In genomic region chr15:92011611-92012367, GRCh38 we compare ENCODE assay signal across 8 cellular contexts.
DNase-seq lines count a peak whose midpoint lies in the region; ATAC-seq, FAIRE-seq and TF ChIP-seq lines count a peak whose summit lies in the region.

No MANE protein-coding gene starts in this region.

- no peak for FAIRE-seq in GM12892 (lab: Jason Lieb, UNC)

- in situ Hi-C loops in transverse colon (cut with MboI; ENCODE audit: low pct_ligation_motif_present in 1 of 4, low pct_unique_long_range_greater_than_20kb in 1 of 4, low sequenced_read_pairs in 3 of 4) = no loop called here

- TF ChIP-seq EP300 in transverse colon (IDR thresholded peaks at IDR 0.05; ENCODE audit: low read depth) = no peak

- H3K27me3 Mint-ChIP-seq in activated naive CD8-positive, alpha-beta T cell = no peaks in the 10 kb centered on the region

- TF ChIP-seq CTCF in left lung (IDR thresholded peaks at IDR 0.05) (no peak), transverse colon (IDR thresholded peaks at IDR 0.05) (no peak)

- H3K4me3 ChIP-seq in MG63 (no peak overlapping the region), left lung (no peak overlapping the region), transverse colon (no peak overlapping the region)

- 78 to 93% methylated on average over 2 to 14 of the region's 14 CpGs for WGBS in transverse colon (ENCODE audit: low coverage in 1 of 2), 2 donors

- no peaks in the 10 kb centered on the region for H3K27me3 ChIP-seq in MG63
- no peaks in the 10 kb centered on the region for H3K27me3 ChIP-seq in left lung
- H3K27me3 ChIP-seq in transverse colon = no peaks in the 10 kb centered on the region

- peaks cover 57% of the 10 kb centered on the region for H3K4me1 Mint-ChIP-seq in activated naive CD8-positive, alpha-beta T cell (ENCODE audit: low read depth)

- no peaks in the 10 kb centered on the region for H3K9me3 ChIP-seq in MG63
- H3K9me3 ChIP-seq in left lung = no peaks in the 10 kb centered on the region
- no peaks in the 10 kb centered on the region for H3K9me3 ChIP-seq in transverse colon

- peaks cover 0 to 22% of the 10 kb centered on the region in 2 donors for H3K4me1 ChIP-seq in left lung
- peaks cover 0 to 6% (median 0%) of the 10 kb centered on the region in 4 donors for H3K4me1 ChIP-seq in transverse colon

- DNase-seq in AG20443 (ENCODE audit: low spot score) (peak; percentile 34), MG63 (peak; percentile 95), left lung (no peak), activated gamma-delta T cell (lab: John Stamatoyannopoulos, UW) (no peak), GM12892 (ENCODE audit: insufficient read length) (no peak), transverse colon (no peak)

- intact Hi-C loops in left lung (cut with DNase I) = no loop called here
- intact Hi-C loops in transverse colon (cut with DNase I; ENCODE audit: low total_unique reads) = no loop called here

- H3K36me3 Mint-ChIP-seq in activated naive CD8-positive, alpha-beta T cell = peaks cover 4% of the 10 kb centered on the region

- H3K36me3 ChIP-seq in MG63 (no peaks in the 10 kb centered on the region), left lung (no peaks in the 10 kb centered on the region), transverse colon (no peaks in the 10 kb centered on the region)

- H3K27ac Mint-ChIP-seq in activated naive CD8-positive, alpha-beta T cell = peak overlapping the region; percentile 78

- no peak for TF ChIP-seq POLR2A in GM12892 (IDR thresholded peaks at IDR 0.05; ENCODE audit: low read depth, low read length)
- no peak for TF ChIP-seq POLR2A in transverse colon (IDR thresholded peaks at IDR 0.05)

- ATAC-seq in left lung (peak; percentile 61), GM19395 (IDR thresholded peaks at IDR 0.05; ENCODE audit: unreplicated experiment) (no peak)

- H3K4me3 Mint-ChIP-seq in activated naive CD8-positive, alpha-beta T cell = peak overlapping the region; percentile 32

- H3K27ac ChIP-seq in left lung = peak overlapping the region in 1 of 2 donors; percentile 41
- H3K27ac ChIP-seq in transverse colon = no peak overlapping the region

- no peaks in the 10 kb centered on the region for H3K9me3 Mint-ChIP-seq in activated naive CD8-positive, alpha-beta T cell (ENCODE audit: low read depth)

Comparison
In these comparisons a context has a peak if more than half of its experiments do, and no peak if none do; other contexts are left out.
1. DNase-seq: peak in AG20443 (single experiment) and MG63 (single experiment); none in left lung (0 of 2), activated gamma-delta T cell (single experiment), GM12892 (single experiment) and transverse colon (single experiment).